ENCODE assay signal across 8 cellular contexts in genomic region chr1:246483204-246483933, GRCh38. TPM values are rescaled to one million over a fixed set of nuclear protein-coding genes. Genes with fewer than 3 reads are reported as not detected.
A peak's percentile ranks its signal among the peaks of the same experiment; 100 is the strongest.
DNase-seq lines count a peak whose midpoint lies in the region; ATAC-seq and TF ChIP-seq lines count a peak whose summit lies in the region.

No MANE protein-coding gene starts in this region.

- peaks cover 29% of the 10 kb centered on the region for H3K4me1 Mint-ChIP-seq in activated CD8-positive, alpha-beta T cell treated with anti-CD3 and anti-CD28 coated beads for 36 hours (ENCODE audit: low read depth)
- peaks cover 10% of the 10 kb centered on the region for H3K4me1 Mint-ChIP-seq in activated CD8-positive, alpha-beta T cell treated with anti-CD3 and anti-CD28 coated beads, Interleukin-2, amount 10 ng/mL, durations not matched to agents 7 days and 5 days (ENCODE audit: low read depth)
- peaks cover 16 to 42% (median 27%) of the 10 kb centered on the region in 7 donors for H3K4me1 Mint-ChIP-seq in naive thymus-derived CD4-positive, alpha-beta T cell

- POLR2A ChIA-PET in activated CD8-positive, alpha-beta T cell treated with anti-CD3 and anti-CD28 coated beads for 36 hours (lab: Charles Lee), result no interaction called here
- POLR2A ChIA-PET in activated CD8-positive, alpha-beta T cell treated with anti-CD3 and anti-CD28 coated beads, Interleukin-2, amount 10 ng/mL, durations not matched to agents 7 days and 5 days (lab: Charles Lee), result no interaction called here
- POLR2A ChIA-PET in HEK293T (lab: Yijun Ruan, JAX), result no interaction called here
- POLR2A ChIA-PET in naive thymus-derived CD4-positive, alpha-beta T cell (lab: Charles Lee), result no interaction called here

- peak; percentile 60 for ATAC-seq in activated CD8-positive, alpha-beta T cell treated with anti-CD3 and anti-CD28 coated beads for 36 hours
- ATAC-seq in activated CD8-positive, alpha-beta T cell treated with anti-CD3 and anti-CD28 coated beads, Interleukin-2, amount 10 ng/mL, durations not matched to agents 7 days and 5 days, result no peak
- ATAC-seq in HG02885 (IDR thresholded peaks at IDR 0.05; ENCODE audit: poor library complexity, unreplicated experiment) (peak; percentile 73), omental fat pad (ENCODE audit: low FRiP score) (no peak)
- ATAC-seq in naive thymus-derived CD4-positive, alpha-beta T cell, result no peak

- H3K4me1 ChIP-seq in stomach smooth muscle (ENCODE audit: control insufficient read depth, insufficient read depth, low read length), result no peaks in the 10 kb centered on the region
- peaks cover 0 to 5% of the 10 kb centered on the region in 2 donors for H3K4me1 ChIP-seq in naive thymus-derived CD4-positive, alpha-beta T cell (ENCODE audit: control insufficient read depth in 2 of 2, insufficient read depth in 2 of 2, low read length in 2 of 2)

- H3K9me3 ChIP-seq in stomach smooth muscle (ENCODE audit: control insufficient read depth in 2 of 2, low read length in 2 of 2), result no peaks in the 10 kb centered on the region
- no peaks in the 10 kb centered on the region for H3K9me3 ChIP-seq in naive thymus-derived CD4-positive, alpha-beta T cell (ENCODE audit: control insufficient read depth in 2 of 3, low read length in 3 of 3)

- H3K4me3 Mint-ChIP-seq in activated CD8-positive, alpha-beta T cell treated with anti-CD3 and anti-CD28 coated beads for 36 hours, result no peak overlapping the region
- H3K4me3 Mint-ChIP-seq in activated CD8-positive, alpha-beta T cell treated with anti-CD3 and anti-CD28 coated beads, Interleukin-2, amount 10 ng/mL, durations not matched to agents 7 days and 5 days, result no peak overlapping the region
- peak overlapping the region in 5 of 10 donors; percentile 5 to 52 (median 22) for H3K4me3 Mint-ChIP-seq in naive thymus-derived CD4-positive, alpha-beta T cell

- no peak overlapping the region for H3K27ac ChIP-seq in stomach smooth muscle (ENCODE audit: low read length)
- H3K27ac ChIP-seq in naive thymus-derived CD4-positive, alpha-beta T cell (ENCODE audit: low read depth, low read length), result no peak overlapping the region

- no peak overlapping the region for H3K9ac ChIP-seq in stomach smooth muscle (ENCODE audit: low read length in 2 of 2)

- TF ChIP-seq CTCF in activated CD8-positive, alpha-beta T cell treated with anti-CD3 and anti-CD28 coated beads for 36 hours (IDR thresholded peaks at IDR 0.05), result no peak
- TF ChIP-seq CTCF in omental fat pad (IDR thresholded peaks at IDR 0.05), result no peak

- no peaks in the 10 kb centered on the region for H3K36me3 ChIP-seq in stomach smooth muscle (ENCODE audit: control insufficient read depth in 2 of 2, insufficient read depth in 2 of 2, low read length in 2 of 2)
- no peaks in the 10 kb centered on the region for H3K36me3 ChIP-seq in naive thymus-derived CD4-positive, alpha-beta T cell (ENCODE audit: control insufficient read depth in 2 of 3, insufficient read depth in 3 of 3, low read length in 3 of 3)

- intact Hi-C loops in activated CD8-positive, alpha-beta T cell treated with anti-CD3 and anti-CD28 coated beads for 36 hours (cut with micrococcal nuclease), result no loop called here
- intact Hi-C loops in naive thymus-derived CD4-positive, alpha-beta T cell (cut with micrococcal nuclease), result no loop called here

- H3K27me3 ChIP-seq in stomach smooth muscle (ENCODE audit: control insufficient read depth in 1 of 2, insufficient read depth in 2 of 2, low read length in 2 of 2), result no peaks in the 10 kb centered on the region
- no peaks in the 10 kb centered on the region for H3K27me3 ChIP-seq in naive thymus-derived CD4-positive, alpha-beta T cell (ENCODE audit: control insufficient read depth in 2 of 2, insufficient read depth in 2 of 2, low read length in 2 of 2)

- H3K27ac Mint-ChIP-seq in activated CD8-positive, alpha-beta T cell treated with anti-CD3 and anti-CD28 coated beads for 36 hours, result no peak overlapping the region
- no peak overlapping the region for H3K27ac Mint-ChIP-seq in activated CD8-positive, alpha-beta T cell treated with anti-CD3 and anti-CD28 coated beads, Interleukin-2, amount 10 ng/mL, durations not matched to agents 7 days and 5 days
- H3K27ac Mint-ChIP-seq in naive thymus-derived CD4-positive, alpha-beta T cell, result peak overlapping the region in 1 of 9 donors; percentile 14

- peaks cover 1% of the 10 kb centered on the region for H3K36me3 Mint-ChIP-seq in activated CD8-positive, alpha-beta T cell treated with anti-CD3 and anti-CD28 coated beads for 36 hours (ENCODE audit: low read depth)
- H3K36me3 Mint-ChIP-seq in activated CD8-positive, alpha-beta T cell treated with anti-CD3 and anti-CD28 coated beads, Interleukin-2, amount 10 ng/mL, durations not matched to agents 7 days and 5 days (ENCODE audit: low read depth), result peaks cover 1% of the 10 kb centered on the region
- H3K36me3 Mint-ChIP-seq in naive thymus-derived CD4-positive, alpha-beta T cell, result peaks cover 0 to 16% (median 2%) of the 10 kb centered on the region in 5 donors

- no peaks in the 10 kb centered on the region for H3K9me3 Mint-ChIP-seq in activated CD8-positive, alpha-beta T cell treated with anti-CD3 and anti-CD28 coated beads for 36 hours
- peaks cover 4% of the 10 kb centered on the region for H3K9me3 Mint-ChIP-seq in activated CD8-positive, alpha-beta T cell treated with anti-CD3 and anti-CD28 coated beads, Interleukin-2, amount 10 ng/mL, durations not matched to agents 7 days and 5 days (ENCODE audit: insufficient read depth)
- H3K9me3 Mint-ChIP-seq in naive thymus-derived CD4-positive, alpha-beta T cell, result no peaks in the 10 kb centered on the region

- CTCF ChIA-PET in activated CD8-positive, alpha-beta T cell treated with anti-CD3 and anti-CD28 coated beads for 36 hours (lab: Charles Lee), result interaction anchor here (1.3 to 1.6 kb wide), 3 partner anchors 9 to 14 kb away, joined by 5 to 7 read pairs (median 6); no protein-coding TSS in a partner anchor
- CTCF ChIA-PET in activated CD8-positive, alpha-beta T cell treated with anti-CD3 and anti-CD28 coated beads, Interleukin-2, amount 10 ng/mL, durations not matched to agents 7 days and 5 days (lab: Charles Lee), result interaction anchor here (0.8 to 1.5 kb wide), 3 partner anchors 9 to 15 kb away, joined by 3 to 6 read pairs (median 3); no protein-coding TSS in a partner anchor
- CTCF ChIA-PET in HEK293T (lab: Yijun Ruan, JAX), result no interaction called here
- CTCF ChIA-PET in naive thymus-derived CD4-positive, alpha-beta T cell (lab: Charles Lee), result no interaction called here

- peak overlapping the region; percentile 1 to 45 for H3K4me3 ChIP-seq in stomach smooth muscle (ENCODE audit: low read length in 2 of 2)
- no peak overlapping the region for H3K4me3 ChIP-seq in naive thymus-derived CD4-positive, alpha-beta T cell (ENCODE audit: low read length)

- no peak for DNase-seq in activated CD8-positive, alpha-beta T cell treated with anti-CD3 and anti-CD28 coated beads for 36 hours
- no peak for DNase-seq in activated CD8-positive, alpha-beta T cell treated with anti-CD3 and anti-CD28 coated beads, Interleukin-2, amount 10 ng/mL, durations not matched to agents 7 days and 5 days
- DNase-seq in astrocyte of the hippocampus (ENCODE audit: low read depth, low spot score) (peak; percentile 5), HEK293T (ENCODE audit: extremely low spot score) (no peak), omental fat pad (ENCODE audit: low spot score) (no peak)
- DNase-seq in naive thymus-derived CD4-positive, alpha-beta T cell, result no peak

- H3K27me3 Mint-ChIP-seq in activated CD8-positive, alpha-beta T cell treated with anti-CD3 and anti-CD28 coated beads for 36 hours, result no peaks in the 10 kb centered on the region
- no peaks in the 10 kb centered on the region for H3K27me3 Mint-ChIP-seq in activated CD8-positive, alpha-beta T cell treated with anti-CD3 and anti-CD28 coated beads, Interleukin-2, amount 10 ng/mL, durations not matched to agents 7 days and 5 days (ENCODE audit: low read depth)
- no peaks in the 10 kb centered on the region for H3K27me3 Mint-ChIP-seq in naive thymus-derived CD4-positive, alpha-beta T cell

TF ChIP-seq in HEK293T, 16 proteins besides CTCF, POLR2A, EP300 and RAD21:
- TF ChIP-seq FOXA1 (IDR thresholded peaks at IDR 0.05) (no peak), BHLHE40 (IDR thresholded peaks at IDR 0.05; ENCODE audit: borderline replicate concordance) (no peak), HDGF (IDR thresholded peaks at IDR 0.05; ENCODE audit: borderline replicate concordance) (no peak), TARDBP (IDR thresholded peaks at IDR 0.05) (no peak), ZNF384 (IDR thresholded peaks at IDR 0.05) (no peak), FOXM1 (IDR thresholded peaks at IDR 0.05; ENCODE audit: borderline replicate concordance) (no peak), L3MBTL2 (conservative IDR thresholded peaks at IDR 0.05) (no peak), NFRKB (IDR thresholded peaks at IDR 0.05) (no peak), SP1 (IDR thresholded peaks at IDR 0.05) (no peak), ELF4 (IDR thresholded peaks at IDR 0.05) (no peak), PKNOX1 (IDR thresholded peaks at IDR 0.05) (no peak), CTBP1 (IDR thresholded peaks at IDR 0.05; ENCODE audit: borderline replicate concordance) (no peak), LEF1 (IDR thresholded peaks at IDR 0.05; ENCODE audit: borderline replicate concordance) (no peak), ARNT (IDR thresholded peaks at IDR 0.05) (no peak), FOXK2 (IDR thresholded peaks at IDR 0.05) (no peak), SUZ12 (IDR thresholded peaks at IDR 0.05) (no peak)

RNA-seq across cellular contexts. Expression of gene SMYD3, which starts 23.7 kb away (rescaled TPM):
- 10 to 100 TPM; 22.6 to 24.6 TPM for total RNA-seq in activated CD8-positive, alpha-beta T cell treated with anti-CD3 and anti-CD28 coated beads for 36 hours
- 10 to 100 TPM; 22.7 to 23.2 TPM for total RNA-seq in activated CD8-positive, alpha-beta T cell treated with anti-CD3 and anti-CD28 coated beads, Interleukin-2, amount 10 ng/mL, durations not matched to agents 7 days and 5 days
- 10 to 100 TPM; 19.5 to 28.6 (median 24.2) TPM for total RNA-seq in naive thymus-derived CD4-positive, alpha-beta T cell
- 10 to 100 TPM; 24.9 to 25.9 TPM for polyA plus RNA-seq in naive thymus-derived CD4-positive, alpha-beta T cell
- total RNA-seq in omental fat pad, result 10 to 100 TPM in 3 of 4 donors, 1 to 10 TPM in 1; 7.6 to 26.3 (median 13.4) TPM

Comparison
In these comparisons a context has a peak if more than half of its experiments do, and no peak if none do; other contexts are left out.
1. ATAC-seq: peak in activated CD8-positive, alpha-beta T cell treated with anti-CD3 and anti-CD28 coated beads for 36 hours (single experiment) and HG02885 (single experiment); none in activated CD8-positive, alpha-beta T cell treated with anti-CD3 and anti-CD28 coated beads, Interleukin-2, amount 10 ng/mL, durations not matched to agents 7 days and 5 days (single experiment), naive thymus-derived CD4-positive, alpha-beta T cell (single experiment) and omental fat pad (single experiment).
2. CTCF ChIA-PET loops: an anchor here in activated CD8-positive, alpha-beta T cell treated with anti-CD3 and anti-CD28 coated beads for 36 hours (1.3 to 1.6 kb wide) and activated CD8-positive, alpha-beta T cell treated with anti-CD3 and anti-CD28 coated beads, Interleukin-2, amount 10 ng/mL, durations not matched to agents 7 days and 5 days (0.8 to 1.5 kb wide); none called in HEK293T and naive thymus-derived CD4-positive, alpha-beta T cell.